Comparison of ENCODE assay signal across 12 cellular contexts in the genomic region with DNA sequence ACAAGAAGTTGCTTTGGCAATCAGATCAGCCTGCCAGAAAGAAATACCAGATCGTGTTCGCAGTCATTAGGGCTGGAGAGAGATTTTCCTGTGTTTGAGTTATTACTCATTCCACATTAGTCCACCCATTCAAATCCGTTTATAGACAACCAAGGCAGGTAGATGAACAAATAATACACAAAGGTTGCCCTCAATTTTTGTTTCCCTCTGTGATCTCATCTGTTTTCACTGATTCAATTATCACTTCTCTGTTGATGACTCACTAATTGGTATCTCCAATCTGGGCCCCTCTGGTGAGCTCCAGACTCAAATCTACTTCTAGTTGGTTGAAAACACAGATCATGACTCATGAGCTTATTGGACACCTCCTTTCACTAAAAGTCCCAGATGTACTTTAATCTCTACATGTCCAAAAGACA. TPM values are rescaled to one million over a fixed set of nuclear protein-coding genes. Genes with fewer than 3 reads are reported as not detected.
DNase-seq lines count a peak whose midpoint lies in the region; ATAC-seq, FAIRE-seq and TF ChIP-seq lines count a peak whose summit lies in the region.
"Had no signal": no experiment of that assay in that cellular context is flagged by ENCODE, and none has a peak within 500 bp of the region (broad histone marks: within the 10 kb centered on the region; RNA-seq: fewer than 3 reads in every experiment).

No MANE protein-coding gene starts in this region.

- no peaks in the 10 kb centered on the region for H3K9me3 Mint-ChIP-seq in activated naive CD8-positive, alpha-beta T cell (ENCODE audit: low read depth)
- H3K9me3 Mint-ChIP-seq in activated naive CD8-positive, alpha-beta T cell treated with anti-CD3 and anti-CD28 coated beads for 36 hours: peaks cover 8% of the 10 kb centered on the region
- peaks cover 0 to 2% (median 0%) of the 10 kb centered on the region in 5 donors for H3K9me3 Mint-ChIP-seq in CD8-positive, alpha-beta memory T cell

- dilution Hi-C loops in endothelial cell of umbilical vein (cut with MboI; ENCODE audit: extremely low pct_ligation_motif_present, low sequenced_read_pairs): no loop called here

- H3K27me3 Mint-ChIP-seq in activated naive CD8-positive, alpha-beta T cell: no peaks in the 10 kb centered on the region
- H3K27me3 Mint-ChIP-seq in activated naive CD8-positive, alpha-beta T cell treated with anti-CD3 and anti-CD28 coated beads for 36 hours: no peaks in the 10 kb centered on the region
- H3K27me3 Mint-ChIP-seq in CD8-positive, alpha-beta memory T cell: peaks cover 0 to 2% of the 10 kb centered on the region in 2 donors

- TF ChIP-seq POLR2A in endothelial cell of umbilical vein (IDR thresholded peaks at IDR 0.05; ENCODE audit: low read depth, low read length): no peak

- H3K9ac ChIP-seq in endothelial cell of umbilical vein (replicated peaks; ENCODE audit: extremely low read depth, insufficient read depth, low read length): no peak overlapping the region

- DNase-seq in activated naive CD8-positive, alpha-beta T cell treated with anti-CD3 and anti-CD28 coated beads for 36 hours: no peak
- DNase-seq in NCI-H69 (lab: John Stamatoyannopoulos, UW) (peak; percentile 86), endothelial cell of umbilical vein (ENCODE audit: low read depth, low spot score) (peak; percentile 22), NCI-H345 (lab: John Stamatoyannopoulos, UW) (no peak), aorta (no peak)
- no peak for DNase-seq in stimulated activated naive CD8-positive, alpha-beta T cell treated with anti-CD3 and anti-CD28 coated beads, Interleukin-15, Interleukin-2, amounts not matched to agents 100 U/mL and 50 U/mL, for 24 hours
- DNase-seq in CD8-positive, alpha-beta memory T cell: no peak
- DNase-seq: CD8-positive, alpha-beta T cell; NCI-H1105; ovary had no signal

- CTCF ChIA-PET in endothelial cell of umbilical vein (lab: Charles Lee): no interaction called here
- CTCF ChIA-PET in CD8-positive, alpha-beta memory T cell (lab: Charles Lee): no interaction called here

- no peaks in the 10 kb centered on the region for H3K9me1 ChIP-seq in endothelial cell of umbilical vein (replicated peaks; ENCODE audit: control insufficient read depth, extremely low read depth, insufficient read depth, low read length)

- H3K27ac Mint-ChIP-seq in activated naive CD8-positive, alpha-beta T cell: peak overlapping the region; percentile 37
- H3K27ac Mint-ChIP-seq in activated naive CD8-positive, alpha-beta T cell treated with anti-CD3 and anti-CD28 coated beads for 36 hours: no peak overlapping the region
- H3K27ac Mint-ChIP-seq in CD8-positive, alpha-beta memory T cell: peak overlapping the region in 1 of 8 donors; percentile 40
- H3K27ac Mint-ChIP-seq: CD8-positive, alpha-beta T cell had no signal

- H3K36me3 Mint-ChIP-seq in activated naive CD8-positive, alpha-beta T cell: peaks cover 11% of the 10 kb centered on the region
- peaks cover 9% of the 10 kb centered on the region for H3K36me3 Mint-ChIP-seq in activated naive CD8-positive, alpha-beta T cell treated with anti-CD3 and anti-CD28 coated beads for 36 hours
- H3K36me3 Mint-ChIP-seq in CD8-positive, alpha-beta memory T cell: peaks cover 0 to 5% (median 0%) of the 10 kb centered on the region in 3 donors

- no peaks in the 10 kb centered on the region for H4K20me1 ChIP-seq in endothelial cell of umbilical vein (replicated peaks; ENCODE audit: control insufficient read depth, extremely low read depth, insufficient read depth, low read length)

- no peak overlapping the region for H3K27ac ChIP-seq in endothelial cell of umbilical vein (ENCODE audit: insufficient read depth, low read depth, low read length)
- H3K27ac ChIP-seq in CD8-positive, alpha-beta memory T cell (ENCODE audit: low read depth, low read length): no peak overlapping the region
- no peak overlapping the region for H3K27ac ChIP-seq in aorta (ENCODE audit: low read depth in 1 of 2, low read length in 2 of 2)
- H3K27ac ChIP-seq: ovary had no signal

- H3K27me3 ChIP-seq in endothelial cell of umbilical vein (ENCODE audit: control insufficient read depth in 2 of 2, insufficient read depth in 2 of 2, low read length in 2 of 2) (no peaks in the 10 kb centered on the region), aorta (ENCODE audit: control insufficient read depth in 1 of 2, insufficient read depth in 2 of 2, low read length in 1 of 2) (no peaks in the 10 kb centered on the region)
- H3K27me3 ChIP-seq in CD8-positive, alpha-beta memory T cell (ENCODE audit: insufficient read depth, low read length, poor library complexity, severe bottlenecking): no peaks in the 10 kb centered on the region
- H3K27me3 ChIP-seq: ovary had no signal

- H3K4me2 ChIP-seq in endothelial cell of umbilical vein (ENCODE audit: insufficient read depth, low read length): no peak overlapping the region

- POLR2A ChIA-PET in endothelial cell of umbilical vein (lab: Charles Lee): no interaction called here
- POLR2A ChIA-PET in CD8-positive, alpha-beta memory T cell (lab: Charles Lee): no interaction called here

- H3K4me1 Mint-ChIP-seq in activated naive CD8-positive, alpha-beta T cell (ENCODE audit: low read depth): peaks cover 38% of the 10 kb centered on the region
- H3K4me1 Mint-ChIP-seq in activated naive CD8-positive, alpha-beta T cell treated with anti-CD3 and anti-CD28 coated beads for 36 hours: peaks cover 19% of the 10 kb centered on the region
- peaks cover 18 to 62% (median 35%) of the 10 kb centered on the region in 3 donors for H3K4me1 Mint-ChIP-seq in CD8-positive, alpha-beta memory T cell

- peaks cover 12% of the 10 kb centered on the region for H3K4me1 ChIP-seq in endothelial cell of umbilical vein (ENCODE audit: control insufficient read depth, extremely low read depth, insufficient read depth, low read length)
- H3K4me1 ChIP-seq in CD8-positive, alpha-beta memory T cell (ENCODE audit: insufficient read depth, low read length): no peaks in the 10 kb centered on the region
- H3K4me1 ChIP-seq in aorta (ENCODE audit: control insufficient read depth in 1 of 2, insufficient read depth in 2 of 2, low read length in 2 of 2): peaks cover 0 to 3% of the 10 kb centered on the region in 2 donors

- TF ChIP-seq CTCF in endothelial cell of umbilical vein (IDR thresholded peaks at IDR 0.05; ENCODE audit: extremely low read depth in 1 of 2, insufficient read depth in 1 of 2, low read depth in 1 of 2, low read length in 2 of 2): no peak

- H3K9me3 ChIP-seq in endothelial cell of umbilical vein (replicated peaks; ENCODE audit: control insufficient read depth, insufficient read depth, low read length): no peaks in the 10 kb centered on the region
- H3K9me3 ChIP-seq in CD8-positive, alpha-beta memory T cell (ENCODE audit: low read length): no peaks in the 10 kb centered on the region
- no peaks in the 10 kb centered on the region for H3K9me3 ChIP-seq in aorta (ENCODE audit: control insufficient read depth, low read length)
- H3K9me3 ChIP-seq: ovary had no signal

- no peak overlapping the region for H2AFZ ChIP-seq in endothelial cell of umbilical vein (ENCODE audit: low read depth, low read length)

- intact Hi-C loops in endothelial cell of umbilical vein (cut with micrococcal nuclease) (no loop called here), aorta (cut with DNase I) (no loop called here)

- H3K79me2 ChIP-seq in endothelial cell of umbilical vein (ENCODE audit: control insufficient read depth, insufficient read depth, low read length): peaks cover 14% of the 10 kb centered on the region

- no peak overlapping the region for H3K4me3 Mint-ChIP-seq in activated naive CD8-positive, alpha-beta T cell
- no peak overlapping the region for H3K4me3 Mint-ChIP-seq in activated naive CD8-positive, alpha-beta T cell treated with anti-CD3 and anti-CD28 coated beads for 36 hours
- H3K4me3 Mint-ChIP-seq in CD8-positive, alpha-beta memory T cell: no peak overlapping the region
- H3K4me3 Mint-ChIP-seq: CD8-positive, alpha-beta T cell had no signal

- H3K36me3 ChIP-seq in endothelial cell of umbilical vein (ENCODE audit: control insufficient read depth in 2 of 2, extremely low read depth in 1 of 2, insufficient read depth in 2 of 2, low read length in 2 of 2): no peaks in the 10 kb centered on the region
- no peaks in the 10 kb centered on the region for H3K36me3 ChIP-seq in CD8-positive, alpha-beta memory T cell (ENCODE audit: insufficient read depth, low read length)
- no peaks in the 10 kb centered on the region for H3K36me3 ChIP-seq in aorta (ENCODE audit: control insufficient read depth in 1 of 2, insufficient read depth in 2 of 2, low read length in 1 of 2)
- H3K36me3 ChIP-seq: ovary had no signal

- no peak for FAIRE-seq in endothelial cell of umbilical vein (lab: Jason Lieb, UNC)
- FAIRE-seq: keratinocyte had no signal

- peak; percentile 36 for ATAC-seq in stimulated activated naive CD8-positive, alpha-beta T cell treated with anti-CD3 and anti-CD28 coated beads, Interleukin-15, Interleukin-2, amounts not matched to agents 100 U/mL and 50 U/mL, for 24 hours
- ATAC-seq in aorta (ENCODE audit: low FRiP score): no peak
- ATAC-seq: CD8-positive, alpha-beta T cell had no signal

- BruUV-seq in endothelial cell of umbilical vein (replicated peaks; lab: Mats Ljungman, UMichigan): no TSS peak

- 29 to 41% methylated on average over 3 of the region's 3 CpGs for WGBS in aorta, 2 donors

- H3K4me3 ChIP-seq in endothelial cell of umbilical vein (replicated peaks in 1 of 3; ENCODE audit: insufficient read depth in 1 of 3, low read depth in 1 of 3, low read length in 3 of 3): no peak overlapping the region
- H3K4me3 ChIP-seq in CD8-positive, alpha-beta memory T cell (ENCODE audit: low read length): no peak overlapping the region
- H3K4me3 ChIP-seq in aorta (ENCODE audit: low read length in 2 of 2): no peak overlapping the region
- H3K4me3 ChIP-seq: ovary had no signal

TF ChIP-seq in endothelial cell of umbilical vein, 7 proteins besides CTCF, POLR2A, EP300 and RAD21 (continues in another document):
- TF ChIP-seq GATA2 (IDR thresholded peaks at IDR 0.05; ENCODE audit: insufficient read depth, insufficient read length, low read depth, low read length) (no peak), EZH2 (IDR thresholded peaks at IDR 0.05; ENCODE audit: borderline replicate concordance, low read depth, low read length, severe bottlenecking) (no peak)

RNA-seq across cellular contexts. Expression of a gene that starts 54.5 kb away (rescaled TPM):
- total RNA-seq in activated naive CD8-positive, alpha-beta T cell treated with anti-CD3 and anti-CD28 coated beads for 36 hours: 10 to 100 TPM; 10.3 to 13.8 TPM
- total RNA-seq in endothelial cell of umbilical vein (17.6 and 18.4 TPM in 2 replicates), aorta (10 to 100 TPM; 30.0 to 30.7 TPM)
- polyA plus RNA-seq in endothelial cell of umbilical vein (8.1 and 10.5 TPM in 2 replicates), aorta (10 to 100 TPM in 1 of 2 donors, 1 to 10 TPM in 1; 2.8 to 11.9 TPM)
- 9.3 and 10.1 TPM in 2 replicates for polyA plus RNA-seq in endothelial cell of umbilical vein (2011; cell fraction: cytosol; rRNA removed)
- 19.5 and 23.6 TPM in 2 replicates for polyA plus RNA-seq in endothelial cell of umbilical vein (2011; cell fraction: nucleus; rRNA removed)
- polyA plus RNA-seq in endothelial cell of umbilical vein (2012): 10.9 and 12.8 TPM in 2 replicates
- polyA minus RNA-seq in endothelial cell of umbilical vein: 14.9 and 16.9 TPM in 2 replicates
- 19.8 TPM for polyA minus RNA-seq in endothelial cell of umbilical vein (2011; cell fraction: cytosol; rRNA and poly(A)+ RNA removed)
- 40.7 and 56.4 TPM in 2 replicates for polyA minus RNA-seq in endothelial cell of umbilical vein (2011; cell fraction: nucleus; rRNA and poly(A)+ RNA removed)
- 10 to 100 TPM; 13.2 to 16.7 TPM for total RNA-seq in CD8-positive, alpha-beta memory T cell
- 8.2 TPM for polyA plus RNA-seq in CD8-positive, alpha-beta memory T cell

Comparison
In these comparisons a context has a peak if more than half of its experiments do, and no peak if none do; other contexts are left out.
1. DNase-seq: peak in NCI-H69 (single experiment) and endothelial cell of umbilical vein (single experiment); none in activated naive CD8-positive, alpha-beta T cell treated with anti-CD3 and anti-CD28 coated beads for 36 hours (single experiment), stimulated activated naive CD8-positive, alpha-beta T cell treated with anti-CD3 and anti-CD28 coated beads, Interleukin-15, Interleukin-2, amounts not matched to agents 100 U/mL and 50 U/mL, for 24 hours (single experiment), CD8-positive, alpha-beta memory T cell (0 of 5), NCI-H345 (single experiment) and aorta (0 of 2).